8 cellular contexts compared by ENCODE assay signal in genomic region chr22:29766632-29767288, GRCh38. TPM values are rescaled to one million over a fixed set of nuclear protein-coding genes. Genes with fewer than 3 reads are reported as not detected.
DNase-seq lines count a peak whose midpoint lies in the region; ATAC-seq, FAIRE-seq and TF ChIP-seq lines count a peak whose summit lies in the region.

Gene ZMAT5, minus strand, starts transcription at chr22:29767007. Its CDS starts 18,463 bp downstream, at chr22:29748544.

- peak; percentile 91 for FAIRE-seq in urothelium cell line (lab: Jason Lieb, UNC)

- H3K27ac ChIP-seq in ascending aorta (peak within 1 kb of the TSS; percentile 70 to 78), right atrium auricular region (peak within 1 kb of the TSS; percentile 95), psoas muscle (peak within 1 kb of the TSS; percentile 97)

- intact Hi-C loops in ascending aorta (cut with DNase I) (loop anchor here (1.0 to 2.0 kb wide), 5 partner anchors 33 to 590 kb away; partner anchors contain the start of genes ASCC2, MTMR3, NF2 and SF3A1), psoas muscle (cut with DNase I) (no loop called here)

- H3K27me3 Mint-ChIP-seq in T-helper 2 cell treated with Interferon-gamma antibody and Interleukin-4, amounts not matched to agents 5 μg/mL and 100 μg/mL, for 36 hours (ENCODE audit: low read depth) = no peaks in the 10 kb centered on the region

- ATAC-seq in GM18498 (IDR thresholded peaks at IDR 0.05; ENCODE audit: unreplicated experiment) (peak; percentile 87), HG02943 (IDR thresholded peaks at IDR 0.05; ENCODE audit: low read depth, unreplicated experiment) (peak; percentile 83), psoas muscle (peak; percentile 94 to 97 (median 94))

- H3K4me1 ChIP-seq in ascending aorta (peaks cover 9 to 17% of the 10 kb centered on the region in 2 donors), right atrium auricular region (peaks cover 0 to 33% of the 10 kb centered on the region in 2 donors), psoas muscle (peaks cover 35% of the 10 kb centered on the region)

- H3K36me3 ChIP-seq in ascending aorta (peaks cover 14 to 27% of the 10 kb centered on the region in 2 donors), right atrium auricular region (peaks cover 23% of the 10 kb centered on the region), psoas muscle (ENCODE audit: insufficient read depth in 1 of 2, low read depth in 1 of 2) (peaks cover 5 to 32% of the 10 kb centered on the region in 2 donors)

- 0 to 1% (median 1%) methylated on average over 32 to 33 of the region's 33 CpGs for WGBS in psoas muscle, 3 donors

- TF ChIP-seq CTCF in ascending aorta (IDR thresholded peaks at IDR 0.05) = no peak
- TF ChIP-seq CTCF in right atrium auricular region (IDR thresholded peaks at IDR 0.05) = no peak
- no peak for TF ChIP-seq CTCF in psoas muscle (IDR thresholded peaks at IDR 0.05)

- peaks cover 25% of the 10 kb centered on the region for H3K4me1 Mint-ChIP-seq in T-helper 2 cell treated with Interferon-gamma antibody and Interleukin-4, amounts not matched to agents 5 μg/mL and 100 μg/mL, for 36 hours (ENCODE audit: low read depth)

- H3K9me3 Mint-ChIP-seq in T-helper 2 cell treated with Interferon-gamma antibody and Interleukin-4, amounts not matched to agents 5 μg/mL and 100 μg/mL, for 36 hours = no peaks in the 10 kb centered on the region

- H3K9me3 ChIP-seq in ascending aorta = no peaks in the 10 kb centered on the region
- no peaks in the 10 kb centered on the region for H3K9me3 ChIP-seq in right atrium auricular region
- H3K9me3 ChIP-seq in psoas muscle = no peaks in the 10 kb centered on the region

- DNase-seq in NCI-H1930 (lab: John Stamatoyannopoulos, UW) = peak; percentile 93 to 95
- DNase-seq in T-helper 2 cell treated with Interferon-gamma antibody and Interleukin-4, amounts not matched to agents 5 μg/mL and 100 μg/mL, for 36 hours (ENCODE audit: low spot score) = peak; percentile 91
- DNase-seq in ascending aorta (ENCODE audit: low spot score in 2 of 2) = peak; percentile 82 to 96
- DNase-seq in right atrium auricular region (ENCODE audit: low spot score) = peak; percentile 95
- DNase-seq in psoas muscle = peak; percentile 93 to 97
- DNase-seq in urothelium cell line (ENCODE audit: low spot score) = peak; percentile 100

- peak within 1 kb of the TSS; percentile 98 for H3K4me3 Mint-ChIP-seq in T-helper 2 cell treated with Interferon-gamma antibody and Interleukin-4, amounts not matched to agents 5 μg/mL and 100 μg/mL, for 36 hours

- peaks cover 22% of the 10 kb centered on the region for H3K36me3 Mint-ChIP-seq in T-helper 2 cell treated with Interferon-gamma antibody and Interleukin-4, amounts not matched to agents 5 μg/mL and 100 μg/mL, for 36 hours (ENCODE audit: low read depth)

- H3K4me3 ChIP-seq in ascending aorta = peak within 1 kb of the TSS; percentile 81 to 91
- peak within 1 kb of the TSS; percentile 82 to 92 for H3K4me3 ChIP-seq in right atrium auricular region
- H3K4me3 ChIP-seq in psoas muscle = peak within 1 kb of the TSS; percentile 98

- H3K27ac Mint-ChIP-seq in T-helper 2 cell treated with Interferon-gamma antibody and Interleukin-4, amounts not matched to agents 5 μg/mL and 100 μg/mL, for 36 hours = peak within 1 kb of the TSS; percentile 89

- H3K27me3 ChIP-seq in ascending aorta = no peaks in the 10 kb centered on the region
- no peaks in the 10 kb centered on the region for H3K27me3 ChIP-seq in right atrium auricular region
- H3K27me3 ChIP-seq in psoas muscle (ENCODE audit: insufficient read depth in 3 of 3, low read length in 2 of 3) = no peaks in the 10 kb centered on the region

RNA-seq across cellular contexts. Expression of gene ZMAT5, which starts in this region (rescaled TPM):
- total RNA-seq in ascending aorta = 59.3 TPM
- 10 to 100 TPM; 17.0 to 22.9 TPM for total RNA-seq in right atrium auricular region
- 10 to 100 TPM; 12.1 to 32.0 (median 21.8) TPM for total RNA-seq in psoas muscle
- 10 to 100 TPM; 27.6 to 46.1 (median 38.0) TPM for polyA plus RNA-seq in psoas muscle

Comparison
In these comparisons a context has a peak if more than half of its experiments do, and no peak if none do; other contexts are left out.
1. Peak in every context shown above with its lines: DNase-seq, ATAC-seq, H3K4me3 ChIP-seq and H3K27ac ChIP-seq.